Comparison of ENCODE assay signal across 12 cellular contexts in the genomic region with DNA sequence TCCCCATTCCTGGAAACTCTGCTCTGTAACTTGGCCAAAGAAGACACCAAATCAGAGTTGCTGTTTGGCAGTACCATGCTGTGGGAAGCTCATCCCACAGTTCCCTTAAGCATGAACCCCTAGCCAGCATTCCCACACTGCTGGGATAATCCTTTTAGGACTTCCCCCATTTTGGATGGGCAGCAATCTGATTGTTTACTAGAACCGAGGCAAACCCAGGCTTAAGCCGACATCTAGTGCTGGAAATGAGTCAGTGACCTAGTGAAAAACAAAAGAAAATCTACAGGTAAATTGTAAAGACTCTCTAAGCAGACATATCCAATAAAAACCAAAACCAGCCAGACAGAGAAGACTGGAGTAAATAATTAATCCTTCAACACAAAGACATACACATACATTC. TPM values are rescaled to one million over a fixed set of nuclear protein-coding genes. Genes with fewer than 3 reads are reported as not detected.
DNase-seq lines count a peak whose midpoint lies in the region; ATAC-seq and TF ChIP-seq lines count a peak whose summit lies in the region.
"Had no signal": no experiment of that assay in that cellular context is flagged by ENCODE, and none has a peak within 500 bp of the region (broad histone marks: within the 10 kb centered on the region; RNA-seq: fewer than 3 reads in every experiment).

No MANE protein-coding gene starts in this region.

- H3K4me2 ChIP-seq in DND-41 (ENCODE audit: insufficient read depth, low read length): no peak overlapping the region

- H3K27me3 ChIP-seq in DND-41 (ENCODE audit: insufficient read depth, low read length, poor library complexity) (peaks cover 4% of the 10 kb centered on the region), vagina (no peaks in the 10 kb centered on the region)

- H3K27me3 Mint-ChIP-seq in HFFc6 (ENCODE audit: insufficient read depth) (peaks cover 10% of the 10 kb centered on the region), WTC11 (ENCODE audit: low read depth) (peaks cover 16% of the 10 kb centered on the region)

- CTCF ChIA-PET in WTC11 (lab: Charles Lee): interaction anchor here (0.5 to 1.2 kb wide), 6 partner anchors 148 to 1015 kb away, joined by 3 to 5 read pairs (median 4); no protein-coding TSS in a partner anchor

- intact Hi-C loops in vagina (cut with DNase I): no loop called here

- H3K4me1 Mint-ChIP-seq in HFFc6 (ENCODE audit: low read depth) (no peaks in the 10 kb centered on the region), WTC11 (peaks cover 1% of the 10 kb centered on the region)

- ATAC-seq in DND-41 (ENCODE audit: insufficient read depth, low read depth): no peak
- peak; percentile 81 for ATAC-seq in WTC11
- no peak for ATAC-seq in GM19452 (IDR thresholded peaks at IDR 0.05; ENCODE audit: unreplicated experiment)
- no peak for ATAC-seq in GM21529 (IDR thresholded peaks at IDR 0.05; ENCODE audit: unreplicated experiment)

- H3K9me3 ChIP-seq in DND-41 (ENCODE audit: insufficient read depth, low read length, severe bottlenecking) (no peaks in the 10 kb centered on the region), vagina (no peaks in the 10 kb centered on the region)

- H3K4me3 ChIP-seq in DND-41 (ENCODE audit: low read depth in 1 of 2, low read length in 2 of 2) (no peak overlapping the region), vagina (no peak overlapping the region)

- no peaks in the 10 kb centered on the region for H3K79me2 ChIP-seq in DND-41 (ENCODE audit: insufficient read depth, low read length)

- H3K36me3 Mint-ChIP-seq in HFFc6 (ENCODE audit: low read depth) (no peaks in the 10 kb centered on the region), WTC11 (no peaks in the 10 kb centered on the region)

- H3K9me3 Mint-ChIP-seq in HFFc6: no peaks in the 10 kb centered on the region
- peaks cover 11% of the 10 kb centered on the region for H3K9me3 Mint-ChIP-seq in WTC11
- H3K9me3 Mint-ChIP-seq: T-helper 1 cell treated with Interleukin-12 subunit alpha and Interleukin-12 subunit beta and Interleukin-4 antibody, amounts not matched to agents 30 μg/mL and 1 μg/mL, for 36 hours had no signal

- no peaks in the 10 kb centered on the region for H4K20me1 ChIP-seq in DND-41 (ENCODE audit: insufficient read depth, low read length)

- H3K36me3 ChIP-seq in DND-41 (ENCODE audit: insufficient read depth, low read length): no peaks in the 10 kb centered on the region
- no peaks in the 10 kb centered on the region for H3K36me3 ChIP-seq in vagina

- DNase-seq in DND-41 (no peak), HFFc6 (no peak), WTC11 (ENCODE audit: low spot score) (no peak), kidney glomerular epithelial cell (lab: John Stamatoyannopoulos, UW) (peak; percentile 25), vagina (ENCODE audit: extremely low spot score in 2 of 2) (no peak), putamen (ENCODE audit: low spot score) (no peak)
- DNase-seq: amygdala; stimulated activated naive CD4-positive, alpha-beta T cell treated with Interleukin-2 at 50 U/mL for 16 hours had no signal

- H3K9ac ChIP-seq in DND-41 (ENCODE audit: low read depth, low read length): no peak overlapping the region

- H3K4me1 ChIP-seq in DND-41 (ENCODE audit: insufficient read depth, low read length) (no peaks in the 10 kb centered on the region), vagina (peaks cover 3% of the 10 kb centered on the region)

- no peak for TF ChIP-seq POLR2A in vagina (IDR thresholded peaks at IDR 0.05)

- peak; percentile 13 for TF ChIP-seq CTCF in DND-41 (IDR thresholded peaks at IDR 0.05; ENCODE audit: borderline replicate concordance, extremely low read depth, low read length, poor library complexity, severe bottlenecking)
- peak; percentile 29; the same call in 1 of the 2 replicates for TF ChIP-seq CTCF in HFFc6 (IDR thresholded peaks at IDR 0.05)
- no peak for TF ChIP-seq CTCF in WTC11 (IDR thresholded peaks at IDR 0.05)
- no peak for TF ChIP-seq CTCF in vagina (IDR thresholded peaks at IDR 0.05)

- no peak overlapping the region for H2AFZ ChIP-seq in DND-41 (ENCODE audit: low read depth, low read length)

- H3K27ac Mint-ChIP-seq in HFFc6 (no peak overlapping the region), WTC11 (no peak overlapping the region)
- H3K27ac Mint-ChIP-seq: T-helper 1 cell treated with Interleukin-12 subunit alpha and Interleukin-12 subunit beta and Interleukin-4 antibody, amounts not matched to agents 30 μg/mL and 1 μg/mL, for 36 hours had no signal

- H3K4me3 Mint-ChIP-seq in HFFc6: no peak overlapping the region
- H3K4me3 Mint-ChIP-seq in WTC11: no peak overlapping the region
- H3K4me3 Mint-ChIP-seq: T-helper 1 cell treated with Interleukin-12 subunit alpha and Interleukin-12 subunit beta and Interleukin-4 antibody, amounts not matched to agents 30 μg/mL and 1 μg/mL, for 36 hours had no signal

- POLR2A ChIA-PET in WTC11 (lab: Charles Lee): no interaction called here

- H3K27ac ChIP-seq in DND-41 (ENCODE audit: low read length) (no peak overlapping the region), vagina (no peak overlapping the region)

TF ChIP-seq in WTC11, 78 proteins besides CTCF, POLR2A, EP300 and RAD21:
- TF ChIP-seq ATF3 (CRISPR knock-in tag; conservative IDR thresholded peaks at IDR 0.05) (no peak), ELF4 (CRISPR knock-in tag; IDR thresholded peaks at IDR 0.05; ENCODE audit: low read depth) (no peak), ZNF416 (CRISPR knock-in tag; IDR thresholded peaks at IDR 0.05) (no peak), AR (CRISPR knock-in tag; IDR thresholded peaks at IDR 0.05) (no peak), ZNF396 (CRISPR knock-in tag; IDR thresholded peaks at IDR 0.05; ENCODE audit: borderline replicate concordance) (no peak), ATF1 (CRISPR knock-in tag; IDR thresholded peaks at IDR 0.05) (no peak), MXD4 (CRISPR knock-in tag; IDR thresholded peaks at IDR 0.05; ENCODE audit: borderline replicate concordance) (no peak), GABPB1 (CRISPR knock-in tag; IDR thresholded peaks at IDR 0.05) (no peak), NFATC4 (CRISPR knock-in tag; IDR thresholded peaks at IDR 0.05) (no peak), SP1 (CRISPR knock-in tag; conservative IDR thresholded peaks at IDR 0.05) (no peak), PREB (CRISPR knock-in tag; IDR thresholded peaks at IDR 0.05; ENCODE audit: borderline replicate concordance) (no peak)

RNA-seq across cellular contexts. Expression of gene DNAH8, which starts 5.2 kb away (rescaled TPM):
- not detected for total RNA-seq in HFFc6 (2021; fragmentation: NEBNext Ultra II Directional; extraction: Animal tissue kit (Norgen Biotek cat#: 25700))
- total RNA-seq in WTC11 (2021) (0.02 TPM in 1 of 3 replicates, not detected in the others), vagina (not detected)
- total RNA-seq: NCI-H460 had no signal

RNA-seq across cellular contexts. Expression of gene GLO1, which starts 17.4 kb away (rescaled TPM):
- 100 to 1,000 TPM in 3 of 6 experiments, 10 to 100 TPM in 3; 89.2 to 113 (median 99.2) TPM for total RNA-seq in HFFc6 (2021; fragmentation: NEBNext Ultra II Directional; extraction: Animal tissue kit (Norgen Biotek cat#: 25700))
- 147 to 164 TPM (median 152 TPM) in 3 replicates for total RNA-seq in WTC11 (2021)
- 59.7 TPM for total RNA-seq in vagina

Comparison
In these comparisons a context has a peak if more than half of its experiments do, and no peak if none do; other contexts are left out.
1. CTCF ChIP-seq: peak in DND-41 (single experiment) and HFFc6 (single experiment); none in WTC11 (single experiment) and vagina (0 of 3).